30 cellular contexts compared by ENCODE assay signal in the genomic region with DNA sequence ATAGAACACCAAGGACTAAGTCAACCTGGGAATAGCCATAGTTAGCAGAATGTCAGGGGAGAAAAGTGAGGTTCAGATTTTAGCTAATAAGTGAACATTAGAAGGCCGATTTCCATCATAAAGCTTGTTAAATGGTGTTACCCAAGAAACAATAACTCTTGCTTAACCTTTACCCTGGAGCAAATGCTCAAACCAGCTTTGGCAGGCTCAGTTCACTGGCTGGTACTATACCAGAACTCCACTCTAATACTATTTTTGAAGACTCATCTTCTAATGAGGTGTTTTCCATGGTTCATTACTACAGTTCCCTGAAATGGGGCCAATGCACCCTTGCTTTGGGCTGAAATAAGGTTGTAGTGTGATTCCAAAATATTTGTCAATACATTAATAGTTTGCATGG.
"Had no signal": no experiment of that assay in that cellular context is flagged by ENCODE, and none has a peak within 500 bp of the region (broad histone marks: within the 10 kb centered on the region; RNA-seq: fewer than 3 reads in every experiment).

No MANE protein-coding gene starts in this region.

- H3K36me3 Mint-ChIP-seq: immature natural killer cell; naive thymus-derived CD8-positive, alpha-beta T cell; neural progenitor cell; stimulated activated naive B cell treated with anti-CD40 and anti-IgM and Interleukin-4, amounts not matched to agents 10 μg/mL and 1 μg/mL and 100 μg/mL, for 72 hours had no signal

- H3K27me3 ChIP-seq: neural progenitor cell, neutrophil, right atrium auricular region, suprapubic skin, tibial artery, upper lobe of right lung had no signal

- H3K9me3 Mint-ChIP-seq: immature natural killer cell; memory B cell; naive thymus-derived CD8-positive, alpha-beta T cell; nephron progenitor cell; neural progenitor cell; stimulated activated naive B cell treated with anti-CD40 and anti-IgM and Interleukin-4, amounts not matched to agents 10 μg/mL and 1 μg/mL and 100 μg/mL, for 72 hours had no signal

- FAIRE-seq: islet of Langerhans, kidney, urothelium cell line had no signal

- H3K79me2 ChIP-seq: parathyroid adenoma had no signal

- H3K9me3 ChIP-seq: left ventricle myocardium inferior, neutrophil, psoas muscle, right atrium auricular region, suprapubic skin, thoracic aorta, tibial artery, upper lobe of right lung had no signal

- H3K4me3 Mint-ChIP-seq: immature natural killer cell; memory B cell; naive thymus-derived CD8-positive, alpha-beta T cell; nephron progenitor cell; neural progenitor cell; stimulated activated naive B cell treated with anti-CD40 and anti-IgM and Interleukin-4, amounts not matched to agents 10 μg/mL and 1 μg/mL and 100 μg/mL, for 72 hours had no signal

- ATAC-seq: left colon; naive thymus-derived CD8-positive, alpha-beta T cell; psoas muscle; sciatic nerve; stimulated activated naive B cell treated with anti-CD40 and anti-IgM and Interleukin-4, amounts not matched to agents 10 μg/mL and 1 μg/mL and 100 μg/mL, for 72 hours; stimulated activated naive CD8-positive, alpha-beta T cell treated with anti-CD3 and anti-CD28 coated beads, Interleukin-15, Interleukin-2, amounts not matched to agents 100 U/mL and 50 U/mL, for 24 hours; upper lobe of right lung had no signal

- H3K27ac Mint-ChIP-seq: immature natural killer cell; memory B cell; naive thymus-derived CD8-positive, alpha-beta T cell; nephron progenitor cell; neural progenitor cell; stimulated activated naive B cell treated with anti-CD40 and anti-IgM and Interleukin-4, amounts not matched to agents 10 μg/mL and 1 μg/mL and 100 μg/mL, for 72 hours had no signal

- H3K27ac ChIP-seq: neural progenitor cell, neutrophil, parathyroid adenoma, psoas muscle, right atrium auricular region, skin epidermis, suprapubic skin, thoracic aorta, tibial artery, upper lobe of right lung had no signal

- H3K4me2 ChIP-seq: neural progenitor cell had no signal

- H3K4me3 ChIP-seq: left ventricle myocardium inferior, lung, neural progenitor cell, psoas muscle, right atrium auricular region, skin epidermis, suprapubic skin, thoracic aorta, tibial artery, upper lobe of right lung had no signal

- DNase-seq: hypothalamus; immature natural killer cell; kidney; left colon; left ventricle myocardium inferior; naive thymus-derived CD8-positive, alpha-beta T cell; nephron progenitor cell; occipital lobe; psoas muscle; stimulated activated CD4-positive, alpha-beta T cell treated with anti-CD3 and anti-CD28 coated beads, Interleukin-12 subunit alpha, Interleukin-12 subunit beta, amount 100 ng/mL, for 4 hours; stimulated activated CD4-positive, alpha-beta T cell treated with anti-CD3 and anti-CD28 coated beads, Interleukin-15, amount 100 ng/mL, for 24 hours; stimulated activated CD4-positive, alpha-beta T cell treated with anti-CD3 and anti-CD28 coated beads, Interleukin-2, amount 100 ng/mL, for 24 hours; stimulated activated CD4-positive, alpha-beta T cell treated with anti-CD3 and anti-CD28 coated beads, Interleukin-4, amount 100 ng/mL, for 1 hour; stimulated activated naive B cell treated with anti-CD40 and anti-IgM and Interleukin-4, amounts not matched to agents 10 μg/mL and 1 μg/mL and 100 μg/mL, for 72 hours; stimulated activated naive CD8-positive, alpha-beta T cell treated with anti-CD3 and anti-CD28 coated beads, Interleukin-15, Interleukin-2, amounts not matched to agents 100 U/mL and 50 U/mL, for 24 hours; tibial artery; trophoblast cell; upper lobe of right lung had no signal

- H3K36me3 ChIP-seq: left ventricle myocardium inferior, neural progenitor cell, neutrophil, right atrium auricular region, suprapubic skin, thoracic aorta, tibial artery, upper lobe of right lung had no signal

- H3K27me3 Mint-ChIP-seq: memory B cell; naive thymus-derived CD8-positive, alpha-beta T cell; stimulated activated naive B cell treated with anti-CD40 and anti-IgM and Interleukin-4, amounts not matched to agents 10 μg/mL and 1 μg/mL and 100 μg/mL, for 72 hours had no signal

- H3K4me1 ChIP-seq: neural progenitor cell, psoas muscle, upper lobe of right lung had no signal

- H2AFZ ChIP-seq: neural progenitor cell, parathyroid adenoma had no signal

- H3K4me1 Mint-ChIP-seq: immature natural killer cell; memory B cell; naive thymus-derived CD8-positive, alpha-beta T cell; nephron progenitor cell; stimulated activated naive B cell treated with anti-CD40 and anti-IgM and Interleukin-4, amounts not matched to agents 10 μg/mL and 1 μg/mL and 100 μg/mL, for 72 hours had no signal
